ENCODE assay signal across 15 cellular contexts in the genomic region with DNA sequence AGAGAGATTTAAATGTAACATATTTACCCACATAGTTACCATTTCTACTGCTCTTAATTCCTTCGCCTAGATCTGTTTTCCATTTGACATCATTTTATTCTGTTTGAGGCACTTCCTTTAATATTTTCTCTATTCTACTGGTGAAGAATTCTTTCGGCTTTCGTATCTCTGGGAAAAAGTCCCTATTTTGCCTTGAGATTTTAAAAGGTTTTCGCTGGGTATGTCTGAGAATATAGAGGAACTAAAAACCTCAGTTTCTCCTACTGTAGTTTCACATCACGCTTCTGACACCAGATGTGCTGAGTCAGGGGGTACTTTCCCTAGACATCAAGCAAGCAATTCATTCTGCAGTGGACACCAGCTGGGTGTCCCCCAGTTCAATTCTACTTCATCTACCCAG.
DNase-seq lines count a peak whose midpoint lies in the region; ATAC-seq and TF ChIP-seq lines count a peak whose summit lies in the region.
"Had no signal": no experiment of that assay in that cellular context is flagged by ENCODE, and none has a peak within 500 bp of the region (broad histone marks: within the 10 kb centered on the region; RNA-seq: fewer than 3 reads in every experiment).

No MANE protein-coding gene starts in this region.

- POLR2A ChIA-PET in CD8-positive, alpha-beta T cell (lab: Charles Lee): no interaction called here

- peaks cover 42% of the 10 kb centered on the region for H3K36me3 Mint-ChIP-seq in CD8-positive, alpha-beta T cell

- no peak overlapping the region for H3K27ac Mint-ChIP-seq in CD8-positive, alpha-beta T cell

- peaks cover 51% of the 10 kb centered on the region for H3K36me3 ChIP-seq in WERI-Rb-1
- H3K36me3 ChIP-seq in CD8-positive, alpha-beta T cell (ENCODE audit: insufficient read depth, low read length): no peaks in the 10 kb centered on the region
- H3K36me3 ChIP-seq: breast epithelium had no signal

- peaks cover 15% of the 10 kb centered on the region for H3K4me1 Mint-ChIP-seq in CD8-positive, alpha-beta T cell (ENCODE audit: low read depth)

- CTCF ChIA-PET in CD8-positive, alpha-beta T cell (lab: Charles Lee): interaction anchor here (1.8 kb wide), 1 partner anchor 58 kb away, joined by 8 read pairs; no protein-coding TSS in a partner anchor

- no peaks in the 10 kb centered on the region for H3K27me3 Mint-ChIP-seq in CD8-positive, alpha-beta T cell (ENCODE audit: low read depth)

- TF ChIP-seq CTCF in WERI-Rb-1 (IDR thresholded peaks at IDR 0.05; ENCODE audit: low read depth, low read length): no peak
- TF ChIP-seq CTCF in CD8-positive, alpha-beta T cell (IDR thresholded peaks at IDR 0.05): no peak

- H3K9me3 Mint-ChIP-seq in CD8-positive, alpha-beta T cell: peaks cover 3% of the 10 kb centered on the region

- no peak overlapping the region for H3K4me3 ChIP-seq in WERI-Rb-1 (ENCODE audit: low read depth, low read length)
- no peak overlapping the region for H3K4me3 ChIP-seq in CD8-positive, alpha-beta T cell (ENCODE audit: low read depth, low read length)
- H3K4me3 ChIP-seq: breast epithelium, SJSA1 had no signal

- no peaks in the 10 kb centered on the region for H3K4me1 ChIP-seq in CD8-positive, alpha-beta T cell (ENCODE audit: insufficient read depth, low read length)
- H3K4me1 ChIP-seq: breast epithelium, SJSA1 had no signal

- peaks cover 4% of the 10 kb centered on the region for H3K9me3 ChIP-seq in WERI-Rb-1 (ENCODE audit: severe bottlenecking)
- H3K9me3 ChIP-seq in CD8-positive, alpha-beta T cell (ENCODE audit: low read length): no peaks in the 10 kb centered on the region
- H3K9me3 ChIP-seq: breast epithelium, SJSA1 had no signal

- DNase-seq in CD1c-positive myeloid dendritic cell (ENCODE audit: extremely low spot score) (peak; percentile 32), NCI-H2196 treated with DMSO at 0.1 percent for 48 hours (lab: John Stamatoyannopoulos, UW; ENCODE audit: unreplicated experiment) (no peak), WERI-Rb-1 (no peak), GM19238 (ENCODE audit: insufficient read length, low spot score) (no peak)
- DNase-seq in CD8-positive, alpha-beta T cell: no peak
- DNase-seq: activated CD4-positive, alpha-beta T cell treated with anti-CD3 and anti-CD28 coated beads for 48 hours; activated effector memory CD4-positive, alpha-beta T cell treated with Interleukin-2 at 50 U/mL for 16 hours; NCI-H526; stimulated activated CD4-positive, alpha-beta T cell treated with anti-CD3 and anti-CD28 coated beads, Interleukin-4, amount 100 ng/mL, for 4 hours had no signal

- H3K27ac ChIP-seq in WERI-Rb-1: no peak overlapping the region
- no peak overlapping the region for H3K27ac ChIP-seq in CD8-positive, alpha-beta T cell (ENCODE audit: low read depth, low read length)
- H3K27ac ChIP-seq: breast epithelium, HL-60, SJSA1 had no signal

- intact Hi-C loops in CD8-positive, alpha-beta T cell (cut with DNase I, micrococcal nuclease): no loop called here

- no peak overlapping the region for H3K4me3 Mint-ChIP-seq in CD8-positive, alpha-beta T cell

- ATAC-seq in GM19043 (IDR thresholded peaks at IDR 0.05; ENCODE audit: low read depth, unreplicated experiment): peak; percentile 51
- ATAC-seq in HG02571 (IDR thresholded peaks at IDR 0.05; ENCODE audit: unreplicated experiment): peak; percentile 64
- peak; percentile 83 for ATAC-seq in HG03457 (IDR thresholded peaks at IDR 0.05; ENCODE audit: unreplicated experiment)
- no peak for ATAC-seq in CD8-positive, alpha-beta T cell

- H3K27me3 ChIP-seq in WERI-Rb-1 (ENCODE audit: insufficient read depth, low read depth, severe bottlenecking): no peaks in the 10 kb centered on the region
- no peaks in the 10 kb centered on the region for H3K27me3 ChIP-seq in CD8-positive, alpha-beta T cell (ENCODE audit: insufficient read depth, low read length)
- H3K27me3 ChIP-seq: breast epithelium, SJSA1 had no signal
